Comparison of ENCODE assay signal across 18 cellular contexts in the genomic region with DNA sequence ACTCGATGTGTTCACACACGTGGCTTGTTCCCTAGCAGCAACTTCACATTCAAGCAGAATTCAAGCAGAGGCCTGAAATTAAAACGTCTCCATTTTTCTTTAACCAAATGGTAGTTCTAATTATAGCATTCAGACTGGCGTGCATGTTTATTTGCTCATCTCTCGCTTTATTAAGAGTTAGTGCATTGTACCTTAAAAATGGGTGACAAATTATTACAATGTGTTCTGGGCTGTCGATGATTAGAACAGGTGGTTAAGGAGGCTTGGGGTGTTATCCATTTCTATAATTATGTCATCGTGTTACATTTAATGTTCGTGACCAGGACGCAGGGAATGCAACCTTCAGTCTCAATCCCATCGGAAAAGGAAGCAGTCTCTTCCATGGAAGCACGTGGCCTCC. TPM values are rescaled to one million over a fixed set of nuclear protein-coding genes. Genes with fewer than 3 reads are reported as not detected.
A peak's percentile ranks its signal among the peaks of the same experiment; 100 is the strongest.
DNase-seq lines count a peak whose midpoint lies in the region; TF ChIP-seq lines count a peak whose summit lies in the region.
"Had no signal": no experiment of that assay in that cellular context is flagged by ENCODE, and none has a peak within 500 bp of the region (broad histone marks: within the 10 kb centered on the region; RNA-seq: fewer than 3 reads in every experiment).

No MANE protein-coding gene starts in this region.

- no peak for TF ChIP-seq CTCF in coronary artery (IDR thresholded peaks at IDR 0.05)

- DNase-seq in NCI-H1105 treated with DMSO at 0.1 percent for 48 hours (lab: John Stamatoyannopoulos, UW) (peak; percentile 23), NCI-H1105 (lab: John Stamatoyannopoulos, UW) (no peak), NCI-H146 (lab: John Stamatoyannopoulos, UW) (peak; percentile 50), NCI-H748 treated with DMSO at 0.1 percent for 48 hours (lab: John Stamatoyannopoulos, UW) (peak; percentile 81), mesenteric fat pad (ENCODE audit: low spot score) (peak; percentile 14), SKM-1 (lab: John Stamatoyannopoulos, UW; ENCODE audit: unreplicated experiment) (no peak), coronary artery (ENCODE audit: low spot score) (no peak)
- DNase-seq in effector memory CD4-positive, alpha-beta T cell: no peak
- DNase-seq: CD8-positive, alpha-beta T cell; GDM1; NCI-H187 treated with DMSO at 0.1 percent for 48 hours; NCI-H345; NCI-H526; SW 1271 had no signal

- H3K4me1 ChIP-seq in effector memory CD4-positive, alpha-beta T cell (ENCODE audit: control insufficient read depth, insufficient read depth, low read length, poor library complexity, severe bottlenecking): no peaks in the 10 kb centered on the region
- H3K4me1 ChIP-seq: BLaER1, HAP-1 had no signal

- no peaks in the 10 kb centered on the region for H3K27me3 ChIP-seq in effector memory CD4-positive, alpha-beta T cell (replicated peaks; ENCODE audit: control insufficient read depth, insufficient read depth, low read length, poor library complexity, severe bottlenecking)
- H3K27me3 ChIP-seq: BLaER1, SJSA1 had no signal

- H3K27ac ChIP-seq in effector memory CD4-positive, alpha-beta T cell (ENCODE audit: insufficient read depth, low read length, poor library complexity, severe bottlenecking): no peak overlapping the region
- no peak overlapping the region for H3K27ac ChIP-seq in coronary artery
- H3K27ac ChIP-seq: BLaER1, SJSA1 had no signal

- H3K4me3 ChIP-seq in effector memory CD4-positive, alpha-beta T cell (ENCODE audit: insufficient read depth, low read depth, low read length, poor library complexity, severe bottlenecking): no peak overlapping the region
- H3K4me3 ChIP-seq in coronary artery: no peak overlapping the region
- H3K4me3 ChIP-seq: BLaER1, GM12878, HAP-1, SJSA1 had no signal

- no peaks in the 10 kb centered on the region for H3K9me3 ChIP-seq in effector memory CD4-positive, alpha-beta T cell (ENCODE audit: control insufficient read depth, low read length)
- H3K9me3 ChIP-seq: BLaER1, HAP-1, SJSA1 had no signal

- no peaks in the 10 kb centered on the region for H3K36me3 ChIP-seq in effector memory CD4-positive, alpha-beta T cell (ENCODE audit: control insufficient read depth, insufficient read depth, low read length)
- H3K36me3 ChIP-seq: BLaER1, HAP-1, SJSA1 had no signal

RNA-seq across cellular contexts. Expression of gene SLC66A3, which starts 57.3 kb away (rescaled TPM):
- 19.9 TPM for total RNA-seq in mesenteric fat pad

Comparison
In these comparisons a context has a peak if more than half of its experiments do, and no peak if none do; other contexts are left out.
1. DNase-seq: peak in NCI-H1105 treated with DMSO at 0.1 percent for 48 hours (single experiment), NCI-H146 (single experiment), NCI-H748 treated with DMSO at 0.1 percent for 48 hours (single experiment) and mesenteric fat pad (single experiment); none in NCI-H1105 (single experiment), SKM-1 (single experiment), effector memory CD4-positive, alpha-beta T cell (0 of 3) and coronary artery (single experiment).